In genomic region chr4:87679449-87680169, GRCh38 we compare ENCODE assay signal across 9 cellular contexts. TPM values are rescaled to one million over a fixed set of nuclear protein-coding genes. Genes with fewer than 3 reads are reported as not detected.
DNase-seq lines count a peak whose midpoint lies in the region; TF ChIP-seq lines count a peak whose summit lies in the region.
"Had no signal": no experiment of that assay in that cellular context is flagged by ENCODE, and none has a peak within 500 bp of the region (broad histone marks: within the 10 kb centered on the region; RNA-seq: fewer than 3 reads in every experiment).

No MANE protein-coding gene starts in this region.

- H3K36me3 ChIP-seq in kidney epithelial cell (ENCODE audit: control insufficient read depth, insufficient read depth, low read length) = no peaks in the 10 kb centered on the region
- H3K36me3 ChIP-seq: BLaER1 had no signal

- H3K4me3 ChIP-seq in LNCaP clone FGC (ENCODE audit: low read depth, low read length) = no peak overlapping the region
- H3K4me3 ChIP-seq in choroid plexus epithelial cell (ENCODE audit: low read depth, low read length) = no peak overlapping the region
- H3K4me3 ChIP-seq in kidney epithelial cell (ENCODE audit: low read depth, low read length) = no peak overlapping the region
- H3K4me3 ChIP-seq: BLaER1 had no signal

- TF ChIP-seq CTCF in LNCaP clone FGC (IDR thresholded peaks at IDR 0.05; ENCODE audit: control insufficient read depth, extremely low read depth, insufficient read depth) (peak; percentile 58), choroid plexus epithelial cell (conservative IDR thresholded peaks at IDR 0.05; ENCODE audit: low read depth, low read length) (peak; percentile 86), kidney epithelial cell (IDR thresholded peaks at IDR 0.05; ENCODE audit: insufficient read depth, low read length, poor library complexity, severe bottlenecking) (peak; percentile 66)

- no peaks in the 10 kb centered on the region for H3K27me3 ChIP-seq in kidney epithelial cell (ENCODE audit: control insufficient read depth, insufficient read depth, low read length)
- H3K27me3 ChIP-seq: BLaER1 had no signal

- peak; percentile 25 for DNase-seq in DMS153 treated with DMSO at 0.1 percent for 48 hours (lab: John Stamatoyannopoulos, UW; ENCODE audit: unreplicated experiment)
- no peak for DNase-seq in DMS153 (lab: John Stamatoyannopoulos, UW)
- no peak for DNase-seq in LNCaP clone FGC (ENCODE audit: low read depth)
- peak; percentile 12 for DNase-seq in T-helper 9 cell
- DNase-seq in choroid plexus epithelial cell (ENCODE audit: low read depth) = peak; percentile 88
- DNase-seq in kidney epithelial cell (ENCODE audit: low read depth) = peak; percentile 19
- DNase-seq in stimulated activated CD4-positive, alpha-beta T cell treated with anti-CD3 and anti-CD28 coated beads, Interleukin-4, amount 100 ng/mL, for 4 hours = peak; percentile 3 to 17
- no peak for DNase-seq in mesenteric fat pad (ENCODE audit: low spot score)

RNA-seq across cellular contexts. Expression of gene DMP1, which starts 29.5 kb away (rescaled TPM):
- total RNA-seq in kidney epithelial cell (not detected in 2 replicates), mesenteric fat pad (not detected)

Comparison
In these comparisons a context has a peak if more than half of its experiments do, and no peak if none do; other contexts are left out.
1. DNase-seq: peak in DMS153 treated with DMSO at 0.1 percent for 48 hours (single experiment), T-helper 9 cell (single experiment), choroid plexus epithelial cell (single experiment), kidney epithelial cell (single experiment) and stimulated activated CD4-positive, alpha-beta T cell treated with anti-CD3 and anti-CD28 coated beads, Interleukin-4, amount 100 ng/mL, for 4 hours (2 of 2); none in DMS153 (single experiment), LNCaP clone FGC (single experiment) and mesenteric fat pad (single experiment).
2. Peak in every context shown above with its lines, with median percentiles within 50 percentile points of each other: CTCF ChIP-seq.